Comparison of ENCODE assay signal across 13 cellular contexts in the genomic region with DNA sequence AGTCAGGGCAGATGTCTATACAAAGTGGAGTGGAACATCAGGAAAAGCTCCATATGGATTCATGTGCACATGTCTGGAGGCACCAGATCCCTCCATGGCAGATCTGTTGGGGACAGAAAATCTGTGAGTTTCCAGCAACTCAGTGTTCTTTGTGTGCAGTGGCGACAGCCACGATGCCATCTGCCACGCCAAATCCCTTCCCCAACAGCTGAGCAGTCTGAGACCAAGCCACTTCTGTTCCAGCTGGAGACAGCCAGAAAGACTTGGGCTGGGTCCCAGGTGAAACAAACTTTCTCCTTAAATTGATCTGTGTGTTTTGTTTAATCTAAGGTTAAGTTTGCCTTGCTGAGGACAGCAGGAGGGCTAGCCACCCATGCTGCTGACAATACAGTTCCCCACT. TPM values are rescaled to one million over a fixed set of nuclear protein-coding genes. Genes with fewer than 3 reads are reported as not detected.
DNase-seq lines count a peak whose midpoint lies in the region; ATAC-seq and TF ChIP-seq lines count a peak whose summit lies in the region.
"Had no signal": no experiment of that assay in that cellular context is flagged by ENCODE, and none has a peak within 500 bp of the region (broad histone marks: within the 10 kb centered on the region; RNA-seq: fewer than 3 reads in every experiment).

No MANE protein-coding gene starts in this region.

- no peaks in the 10 kb centered on the region for H3K27me3 Mint-ChIP-seq in T-helper 17 cell
- H3K27me3 Mint-ChIP-seq: activated CD8-positive, alpha-beta memory T cell treated with anti-CD3 and anti-CD28 coated beads, Interleukin-2, amount 10 ng/mL, durations not matched to agents 7 days and 5 days had no signal

- H4K8ac ChIP-seq in mesendoderm (ENCODE audit: low read depth, low read length): no peak overlapping the region

- H3K27ac ChIP-seq in heart left ventricle: peak overlapping the region in 10 of 12 donors; percentile 5 to 59 (median 42)
- H3K27ac ChIP-seq in mesendoderm (ENCODE audit: low read depth, low read length): no peak overlapping the region
- H3K27ac ChIP-seq: SJSA1 had no signal

- no peak overlapping the region for H2BK5ac ChIP-seq in mesendoderm (ENCODE audit: low read length)

- 63 to 94% (median 88%) methylated on average over 3 of the region's 3 CpGs for WGBS in heart left ventricle, 4 donors
- no CpG with 5 or more reads among the region's 3 CpGs for WGBS in mesendoderm (ENCODE audit: extremely low coverage, insufficient coverage, low lambda C conversion rate)

- no peak overlapping the region for H3K56ac ChIP-seq in mesendoderm (ENCODE audit: low read length)

- no peak overlapping the region for H3K23ac ChIP-seq in mesendoderm (ENCODE audit: low read length)

- peaks cover 12% of the 10 kb centered on the region for H3K36me3 Mint-ChIP-seq in T-helper 17 cell (ENCODE audit: low read depth)

- peaks cover 13% of the 10 kb centered on the region for H3K4me1 Mint-ChIP-seq in T-helper 17 cell

- H3K36me3 ChIP-seq in heart left ventricle (peaks cover 0 to 92% (median 55%) of the 10 kb centered on the region in 9 donors), mucosa of descending colon (ENCODE audit: low read depth) (no peaks in the 10 kb centered on the region), mesendoderm (ENCODE audit: control insufficient read depth, insufficient read depth, low read length) (peaks cover 4% of the 10 kb centered on the region)

- DNase-seq in heart left ventricle (no peak), Right ventricle myocardium inferior (ENCODE audit: missing footprints) (no peak), T-helper 17 cell (no peak), mucosa of descending colon (no peak), superior temporal gyrus (ENCODE audit: extremely low spot score) (peak; percentile 65), mesendoderm (no peak)
- DNase-seq: activated CD8-positive, alpha-beta memory T cell treated with anti-CD3 and anti-CD28 coated beads, Interleukin-2, amount 10 ng/mL, durations not matched to agents 7 days and 5 days; DMS79; NCI-H2081 treated with DMSO at 0.1 percent for 48 hours; NK-92 treated with Interleukin-12 subunit alpha and Interleukin-12 subunit beta, amount 100 ng/mL, for 24 hours had no signal

- no peaks in the 10 kb centered on the region for H3K9me3 ChIP-seq in heart left ventricle
- H3K9me3 ChIP-seq in T-helper 17 cell (ENCODE audit: control insufficient read depth, low read length, poor library complexity, severe bottlenecking): no peaks in the 10 kb centered on the region
- H3K9me3 ChIP-seq in mucosa of descending colon: no peaks in the 10 kb centered on the region
- H3K9me3 ChIP-seq: SJSA1 had no signal

- H3K4me2 ChIP-seq in mesendoderm (ENCODE audit: low read length): no peak overlapping the region

- no peak overlapping the region for H4K5ac ChIP-seq in mesendoderm (ENCODE audit: low read length)

- ATAC-seq in heart left ventricle (no peak), Right ventricle myocardium inferior (no peak), T-helper 17 cell (no peak), mucosa of descending colon (peak; percentile 14), HG02571 (IDR thresholded peaks at IDR 0.05; ENCODE audit: unreplicated experiment) (no peak), GM19463 (IDR thresholded peaks at IDR 0.05; ENCODE audit: unreplicated experiment) (no peak)
- ATAC-seq: activated CD8-positive, alpha-beta memory T cell treated with anti-CD3 and anti-CD28 coated beads, Interleukin-2, amount 10 ng/mL, durations not matched to agents 7 days and 5 days had no signal

- no peak overlapping the region for H2AK5ac ChIP-seq in mesendoderm (ENCODE audit: low read length)

- no peaks in the 10 kb centered on the region for H3K27me3 ChIP-seq in heart left ventricle
- no peaks in the 10 kb centered on the region for H3K27me3 ChIP-seq in mesendoderm (ENCODE audit: insufficient read depth, low read length, poor library complexity)
- H3K27me3 ChIP-seq: SJSA1 had no signal

- peak overlapping the region; percentile 57 for H3K27ac Mint-ChIP-seq in T-helper 17 cell
- H3K27ac Mint-ChIP-seq: activated CD8-positive, alpha-beta memory T cell treated with anti-CD3 and anti-CD28 coated beads, Interleukin-2, amount 10 ng/mL, durations not matched to agents 7 days and 5 days had no signal

- H3K9ac ChIP-seq in mesendoderm (ENCODE audit: low read length): no peak overlapping the region

- no peak overlapping the region for H3K18ac ChIP-seq in mesendoderm (ENCODE audit: low read length)

- H3K4me1 ChIP-seq in heart left ventricle (peaks cover 5 to 53% (median 41%) of the 10 kb centered on the region in 12 donors), mucosa of descending colon (ENCODE audit: low read depth) (peaks cover 16% of the 10 kb centered on the region), mesendoderm (ENCODE audit: control insufficient read depth, low read depth, low read length) (no peaks in the 10 kb centered on the region)

- no peak for TF ChIP-seq POLR2A in heart left ventricle (IDR thresholded peaks at IDR 0.05)

- no peak overlapping the region for H2BK15ac ChIP-seq in mesendoderm (replicated peaks; ENCODE audit: low read depth)

- H3K4me3 Mint-ChIP-seq in T-helper 17 cell: no peak overlapping the region
- H3K4me3 Mint-ChIP-seq: activated CD8-positive, alpha-beta memory T cell treated with anti-CD3 and anti-CD28 coated beads, Interleukin-2, amount 10 ng/mL, durations not matched to agents 7 days and 5 days had no signal

- peaks cover 4% of the 10 kb centered on the region for H3K79me2 ChIP-seq in mesendoderm (ENCODE audit: control insufficient read depth, insufficient read depth, low read length)

- no peak overlapping the region for H2BK120ac ChIP-seq in mesendoderm (ENCODE audit: low read depth, low read length)

- H3K4me3 ChIP-seq in heart left ventricle: no peak overlapping the region
- H3K4me3 ChIP-seq in mucosa of descending colon: no peak overlapping the region
- no peak overlapping the region for H3K4me3 ChIP-seq in mesendoderm (ENCODE audit: low read length)
- H3K4me3 ChIP-seq: SJSA1 had no signal

- no peak overlapping the region for H3K4ac ChIP-seq in mesendoderm (ENCODE audit: low read depth, low read length)

- peaks cover 14% of the 10 kb centered on the region for H3K79me1 ChIP-seq in mesendoderm (ENCODE audit: low read length)

- intact Hi-C loops in heart left ventricle (cut with DNase I): loop anchor here in 4 of 10 donors (5.0 kb wide), 3 partner anchors 33 to 43 kb away; a partner anchor contains a TSS
- intact Hi-C loops in Right ventricle myocardium inferior (cut with DNase I): no loop called here
- intact Hi-C loops in mucosa of descending colon (cut with DNase I, micrococcal nuclease): no loop called here

- no peak for TF ChIP-seq CTCF in heart left ventricle (IDR thresholded peaks at IDR 0.05)
- no peak for TF ChIP-seq CTCF in mucosa of descending colon (IDR thresholded peaks at IDR 0.05)

RNA-seq across cellular contexts. Expression of a gene that starts 22.9 kb away (rescaled TPM):
- total RNA-seq in heart left ventricle (100 to 1,000 TPM in 8 of 9 donors, 10 to 100 TPM in 1; 71.3 to 316 (median 144) TPM), Right ventricle myocardium inferior (143 TPM), T-helper 17 cell (100 to 1,000 TPM in 1 of 2 donors, 10 to 100 TPM in 1; 77.9 to 113 TPM), mucosa of descending colon (100 to 1,000 TPM; 168 to 326 (median 300) TPM)
- 100 to 1,000 TPM in 1 of 2 donors, 10 to 100 TPM in 1; 89.6 to 401 TPM for polyA plus RNA-seq in heart left ventricle
- 234 TPM for polyA plus RNA-seq in mesendoderm (2013, experiment 1 of 2)
- polyA plus RNA-seq in mesendoderm (2013, experiment 2 of 2): 233 TPM

RNA-seq across cellular contexts. Expression of a gene that starts 41.0 kb away (rescaled TPM):
- total RNA-seq in heart left ventricle (1 to 10 TPM in 8 of 9 donors, under 1 TPM in 1; 0.65 to 4.2 (median 2.1) TPM), Right ventricle myocardium inferior (1.2 TPM), T-helper 17 cell (1 to 10 TPM; 1.2 to 2.3 TPM), mucosa of descending colon (100 to 1,000 TPM; 165 to 447 (median 320) TPM)
- polyA plus RNA-seq in heart left ventricle: 1 to 10 TPM; 1.8 to 3.6 TPM
- polyA plus RNA-seq in mesendoderm (2013, experiment 1 of 2): 1.2 TPM
- polyA plus RNA-seq in mesendoderm (2013, experiment 2 of 2): 1.1 TPM

Comparison
In these comparisons a context has a peak if more than half of its experiments do, and no peak if none do; other contexts are left out.
1. RNA of a gene that starts 41.0 kb away (total RNA-seq): 165 to 447 TPM in mucosa of descending colon; 1.2 to 2.3 TPM in T-helper 17 cell, 0.65 to 4.2 TPM in heart left ventricle and 1.2 TPM in Right ventricle myocardium inferior (single experiment); every median in the first group is over 10 times any median in the second.